In genomic region chr3:13839766-13840340, GRCh38 we compare ENCODE assay signal across 1 cellular context.
TF ChIP-seq lines count a peak whose summit lies in the region.

No MANE protein-coding gene starts in this region.

TF ChIP-seq in GM23338, 12 proteins besides CTCF, POLR2A, EP300 and RAD21 (continued from another document):
- no peak for TF ChIP-seq ZNF462 (CRISPR knock-in tag; IDR thresholded peaks at IDR 0.05)
- no peak for TF ChIP-seq JUNB (IDR thresholded peaks at IDR 0.05; ENCODE audit: unreplicated experiment)
TF ChIP-seq in GM23338: peak in this region for 0.
